ENCODE assay signal across 8 cellular contexts in the genomic region with DNA sequence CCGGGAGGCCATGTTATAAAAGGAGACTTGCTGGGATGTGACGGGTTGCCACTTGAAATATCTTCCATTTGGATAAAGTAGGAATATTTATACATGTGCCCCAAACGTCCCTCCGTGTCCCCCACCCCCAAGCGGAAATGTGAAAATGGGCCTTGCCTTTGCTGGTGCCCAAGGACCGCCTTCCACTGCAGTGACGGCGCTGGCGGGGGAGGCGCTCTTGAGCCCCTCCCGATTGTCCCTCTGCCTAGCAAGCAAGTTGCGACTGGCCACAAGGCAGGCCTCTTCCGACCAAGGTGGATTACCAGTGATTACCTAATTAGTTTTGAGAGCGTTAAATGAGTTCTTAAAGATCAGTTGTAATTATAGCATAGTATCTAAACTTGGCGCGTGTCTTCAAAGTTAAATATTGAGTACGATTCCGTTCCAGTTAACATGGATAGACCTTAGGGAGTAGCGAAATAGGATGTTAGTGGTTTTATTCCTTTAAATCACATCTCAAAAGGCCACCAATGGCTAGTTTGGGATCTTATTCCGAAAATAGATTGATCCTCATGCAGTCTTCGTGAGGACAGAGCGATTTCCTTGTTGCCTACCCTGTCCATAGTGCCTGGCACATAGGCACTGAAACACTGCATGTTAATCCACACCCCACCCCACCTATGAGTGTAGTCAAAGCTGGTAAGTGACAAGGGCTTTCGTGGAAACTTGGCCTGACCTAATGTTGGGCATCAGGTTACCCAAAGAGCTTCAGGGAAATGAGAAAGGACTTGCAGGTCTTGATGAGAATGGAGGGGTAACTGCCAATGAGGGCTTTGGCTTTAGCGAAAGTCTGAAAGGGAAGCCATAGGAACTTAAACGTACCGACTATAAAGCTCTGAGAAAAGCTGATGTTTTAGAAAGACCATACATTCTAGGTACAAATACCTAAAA. TPM values are rescaled to one million over a fixed set of nuclear protein-coding genes. Genes with fewer than 3 reads are reported as not detected.
DNase-seq lines count a peak whose midpoint lies in the region; ATAC-seq and TF ChIP-seq lines count a peak whose summit lies in the region.

No MANE protein-coding gene starts in this region.

- peak; percentile 65 for TF ChIP-seq POLR2A in NB4 (IDR thresholded peaks at IDR 0.05; ENCODE audit: extremely low read depth, insufficient read length)
- no peak for TF ChIP-seq POLR2A in gastroesophageal sphincter (IDR thresholded peaks at IDR 0.05)

- peak; percentile 77 for ATAC-seq in gastroesophageal sphincter

- DNase-seq in G401 (ENCODE audit: low spot score) (peak; percentile 92), NB4 (ENCODE audit: low read depth) (peak; percentile 96), SK-N-MC (ENCODE audit: low read depth, low spot score) (no peak), neuronal stem cell (ENCODE audit: low spot score) (peak; percentile 62), stromal cell of bone marrow (ENCODE audit: low read depth) (peak; percentile 74)
- peak; percentile 84 for DNase-seq in activated naive CD4-positive, alpha-beta T cell treated with anti-CD3 and anti-CD28 coated beads, Interleukin-2, amount 50 U/mL, for 16 hours

- H3K14ac ChIP-seq in neuronal stem cell (ENCODE audit: low read length), result peak overlapping the region; percentile 97

- TF ChIP-seq EP300 in gastroesophageal sphincter (IDR thresholded peaks at IDR 0.05), result no peak

- in situ Hi-C loops in G401 (cut with HindIII; ENCODE audit: low sequenced_read_pairs), result no loop called here

- H3K23ac ChIP-seq in neuronal stem cell (ENCODE audit: low read depth, low read length, poor library complexity), result peak overlapping the region; percentile 83

- H2BK120ac ChIP-seq in neuronal stem cell (ENCODE audit: low read depth, low read length), result peak overlapping the region; percentile 41

- peak overlapping the region; percentile 95 for H3K27ac ChIP-seq in HEK293 (ENCODE audit: extremely low read depth, low read depth, low read length)
- H3K27ac ChIP-seq in SK-N-MC, result peak overlapping the region; percentile 85
- peak overlapping the region; percentile 92 to 100 (median 96) for H3K27ac ChIP-seq in gastroesophageal sphincter
- peak overlapping the region; percentile 89 for H3K27ac ChIP-seq in neuronal stem cell (replicated peaks; ENCODE audit: low read length)

- H2AK5ac ChIP-seq in neuronal stem cell (ENCODE audit: low read depth, low read length), result peak overlapping the region; percentile 100

- peak overlapping the region; percentile 87 for H3K4me3 ChIP-seq in HEK293 (ENCODE audit: low read depth, low read length)
- H3K4me3 ChIP-seq in NB4 (ENCODE audit: low read depth, low read length), result peak overlapping the region; percentile 88
- peak overlapping the region; percentile 81 for H3K4me3 ChIP-seq in SK-N-MC
- peak overlapping the region; percentile 62 to 92 for H3K4me3 ChIP-seq in gastroesophageal sphincter
- peak overlapping the region; percentile 80 to 93 for H3K4me3 ChIP-seq in neuronal stem cell (ENCODE audit: low read length in 2 of 2)

- peaks cover 35 to 52% of the 10 kb centered on the region in 2 experiments for H3K36me3 ChIP-seq in HEK293 (ENCODE audit: control insufficient read depth in 2 of 2, insufficient read depth in 1 of 2, low read length in 2 of 2)
- H3K36me3 ChIP-seq in SK-N-MC (ENCODE audit: insufficient read depth, low read length), result peaks cover 54% of the 10 kb centered on the region
- peaks cover 0 to 36% of the 10 kb centered on the region in 2 donors for H3K36me3 ChIP-seq in gastroesophageal sphincter
- H3K36me3 ChIP-seq in neuronal stem cell (replicated peaks in 1 of 2; ENCODE audit: control insufficient read depth in 2 of 2, insufficient read depth in 2 of 2, low read length in 2 of 2), result peaks cover 29 to 49% of the 10 kb centered on the region in 2 donors

- H2BK12ac ChIP-seq in neuronal stem cell (ENCODE audit: low read length), result no peak overlapping the region

- peak overlapping the region; percentile 89 for H3K4me2 ChIP-seq in neuronal stem cell (ENCODE audit: insufficient read depth, low read length, poor library complexity, severe bottlenecking)

- POLR2A ChIA-PET in HEK293 (lab: Yijun Ruan, JAX), result interaction anchor here (0.6 to 3.0 kb wide), 14 partner anchors 8 to 224 kb away, joined by 3 to 16 read pairs (median 4); a partner anchor contains a TSS

- H2AFZ ChIP-seq in neuronal stem cell (ENCODE audit: low read length), result peak overlapping the region; percentile 67

- peaks cover 4% of the 10 kb centered on the region for H3K79me1 ChIP-seq in neuronal stem cell (ENCODE audit: low read depth, low read length)

- H3K4me1 ChIP-seq in HEK293 (ENCODE audit: control insufficient read depth, insufficient read depth, low read length) (0 out of 2 replicates have a peak, but pooled peaks cover 4% of the 10 kb centered on the region), gastroesophageal sphincter (peaks cover 0 to 47% (median 16%) of the 10 kb centered on the region in 3 donors), neuronal stem cell (ENCODE audit: control insufficient read depth in 2 of 2, insufficient read depth in 1 of 2, low read depth in 1 of 2, low read length in 2 of 2) (peaks cover 6 to 7% of the 10 kb centered on the region in 2 donors)

- peak overlapping the region; percentile 53 for H4K91ac ChIP-seq in neuronal stem cell (ENCODE audit: low read depth, low read length, poor library complexity)

- H3K27me3 ChIP-seq in gastroesophageal sphincter, result no peaks in the 10 kb centered on the region
- no peaks in the 10 kb centered on the region for H3K27me3 ChIP-seq in neuronal stem cell (ENCODE audit: control insufficient read depth in 3 of 3, insufficient read depth in 3 of 3, low read depth in 1 of 3, low read length in 3 of 3)

- TF ChIP-seq CTCF in HEK293 (tag by site-specific recombination; IDR thresholded peaks at IDR 0.05), result peak; percentile 89
- peak; percentile 66 for TF ChIP-seq CTCF in NB4 (IDR thresholded peaks at IDR 0.05; ENCODE audit: low read depth, low read length)
- TF ChIP-seq CTCF in gastroesophageal sphincter (IDR thresholded peaks at IDR 0.05), result peak in 3 of 4 experiments; percentile 39 to 58 (median 39)

- H2BK15ac ChIP-seq in neuronal stem cell (ENCODE audit: low read length), result peak overlapping the region; percentile 83

- WGBS in gastroesophageal sphincter (ENCODE audit: low coverage in 1 of 2), 2 donors, result 1 to 7% methylated on average over 9 to 18 of the region's 26 CpGs
- no CpG with 5 or more reads among the region's 26 CpGs for WGBS in neuronal stem cell (ENCODE audit: extremely low coverage in 2 of 2, insufficient read length in 2 of 2, insufficient replicate concordance in 1 of 2), 2 donors

- CTCF ChIA-PET in HEK293 (lab: Yijun Ruan, JAX), result interaction anchor here (0.9 to 1.5 kb wide), 7 partner anchors 23 to 339 kb away, joined by 3 to 11 read pairs (median 5); a partner anchor contains a TSS

- H4K8ac ChIP-seq in neuronal stem cell (ENCODE audit: low read depth, low read length), result peak overlapping the region; percentile 94

- no peak overlapping the region for H3K4ac ChIP-seq in neuronal stem cell (ENCODE audit: low read length)

- peak overlapping the region; percentile 94 for H3K9ac ChIP-seq in SK-N-MC (ENCODE audit: insufficient read length)
- H3K9ac ChIP-seq in neuronal stem cell (ENCODE audit: low read depth, low read length, poor library complexity), result peak overlapping the region; percentile 95

- peak overlapping the region; percentile 71 for H2BK5ac ChIP-seq in neuronal stem cell (ENCODE audit: low read length)

- H3K9me3 ChIP-seq in HEK293 (ENCODE audit: control insufficient read depth, insufficient read depth, low read depth, low read length), result no peaks in the 10 kb centered on the region
- no peaks in the 10 kb centered on the region for H3K9me3 ChIP-seq in SK-N-MC (ENCODE audit: low read depth, low read length)
- H3K9me3 ChIP-seq in gastroesophageal sphincter, result no peaks in the 10 kb centered on the region
- H3K9me3 ChIP-seq in neuronal stem cell (replicated peaks in 1 of 2; ENCODE audit: control insufficient read depth in 2 of 2, insufficient read depth in 1 of 2, low read depth in 1 of 2, low read length in 2 of 2), result peaks cover 0 to 1% of the 10 kb centered on the region in 2 donors

- peak overlapping the region; percentile 91 for H3K18ac ChIP-seq in neuronal stem cell (ENCODE audit: low read length)

TF ChIP-seq in HEK293, 187 proteins besides CTCF, POLR2A, EP300 and RAD21 (continues in another document):
- TF ChIP-seq ZNF394 (tag by site-specific recombination; IDR thresholded peaks at IDR 0.05; ENCODE audit: borderline replicate concordance) (peak; percentile 26; the same call in 1 of the 2 replicates), IKZF3 (tag by site-specific recombination; IDR thresholded peaks at IDR 0.05) (0 out of 2 replicates have a peak, but pooled peaks have one; percentile 3), PRDM1 (tag by site-specific recombination; IDR thresholded peaks at IDR 0.05) (0 out of 2 replicates have a peak, but pooled peaks have one; percentile 23), SP2 (tag by site-specific recombination; IDR thresholded peaks at IDR 0.05) (peak; percentile 71), ZBTB20 (tag by site-specific recombination; IDR thresholded peaks at IDR 0.05) (peak; percentile 77), ZNF660 (tag by site-specific recombination; IDR thresholded peaks at IDR 0.05) (peak; percentile 11; the same call in 1 of the 2 replicates), ZXDB (tag by site-specific recombination; IDR thresholded peaks at IDR 0.05) (peak; percentile 9), ZIC2 (tag by site-specific recombination; IDR thresholded peaks at IDR 0.05) (no peak), ZNF776 (tag by site-specific recombination; IDR thresholded peaks at IDR 0.05; ENCODE audit: borderline replicate concordance) (no peak), KLF10 (tag by site-specific recombination; IDR thresholded peaks at IDR 0.05) (0 out of 2 replicates have a peak, but pooled peaks have one; percentile 7), SP3 (tag by site-specific recombination; IDR thresholded peaks at IDR 0.05) (peak; percentile 55), ZNF391 (tag by site-specific recombination; IDR thresholded peaks at IDR 0.05; ENCODE audit: borderline replicate concordance, low read depth) (0 out of 2 replicates have a peak, but pooled peaks have one; percentile 21), ZNF549 (tag by site-specific recombination; IDR thresholded peaks at IDR 0.05) (no peak), ZNF324 (tag by site-specific recombination; IDR thresholded peaks at IDR 0.05) (peak; percentile 49; the same call in 1 of the 2 replicates)

RNA-seq across cellular contexts. Expression of a gene that starts 1.1 kb away (rescaled TPM):
- 4,753 and 4,999 TPM in 2 replicates for total RNA-seq in G401 (2014; rRNA removed; shearing (Covaris generic))
- total RNA-seq in gastroesophageal sphincter, result 1,000 to 10,000 TPM; 1,097 to 2,167 (median 1,431) TPM
- 1,729 TPM for polyA plus RNA-seq in neuronal stem cell (2013, experiment 1 of 2)
- polyA plus RNA-seq in neuronal stem cell (2013, experiment 2 of 2), result 1,737 TPM

RNA-seq across cellular contexts. Expression of a gene that starts 48.9 kb away (rescaled TPM):
- 0.92 and 2.3 TPM in 2 replicates for total RNA-seq in G401 (2014; rRNA removed; shearing (Covaris generic))
- total RNA-seq in gastroesophageal sphincter, result 10 to 100 TPM; 12.7 to 28.0 (median 20.5) TPM
- polyA plus RNA-seq in neuronal stem cell (2013, experiment 1 of 2), result 39.9 TPM
- polyA plus RNA-seq in neuronal stem cell (2013, experiment 2 of 2), result 38.5 TPM

RNA-seq across cellular contexts. Expression of a gene that starts 50.3 kb away (rescaled TPM):
- total RNA-seq in G401 (2014; rRNA removed; shearing (Covaris generic)), result 315 and 379 TPM in 2 replicates
- 100 to 1,000 TPM; 207 to 242 (median 215) TPM for total RNA-seq in gastroesophageal sphincter
- 428 TPM for polyA plus RNA-seq in neuronal stem cell (2013, experiment 1 of 2)
- polyA plus RNA-seq in neuronal stem cell (2013, experiment 2 of 2), result 421 TPM

Comparison
In these comparisons a context has a peak if more than half of its experiments do, and no peak if none do; other contexts are left out.
1. CTCF ChIP-seq: peak in every context shown above with its lines; median percentile 89 in HEK293; 66 in NB4; 39 in gastroesophageal sphincter.